Comparison of ENCODE assay signal across 19 cellular contexts in the genomic region with DNA sequence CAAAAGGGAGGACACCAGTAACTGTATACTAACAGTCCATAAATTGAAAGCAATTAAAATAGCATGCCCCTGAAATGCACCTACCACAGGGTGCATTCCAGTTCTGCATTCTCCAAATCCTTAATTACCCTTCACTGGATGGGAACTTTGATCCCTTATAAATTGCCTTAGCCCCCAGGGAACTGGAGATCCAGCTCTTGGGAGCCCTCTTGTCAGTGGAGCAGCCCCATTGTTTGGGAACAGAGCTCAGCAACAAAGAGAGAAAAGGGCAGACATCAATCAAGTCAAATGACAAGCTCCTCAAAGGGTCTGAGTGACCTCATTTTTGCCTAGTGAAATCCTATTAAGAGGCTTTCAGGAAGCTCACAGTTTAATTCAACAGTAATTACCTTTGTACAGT.
"Had no signal": no experiment of that assay in that cellular context is flagged by ENCODE, and none has a peak within 500 bp of the region (broad histone marks: within the 10 kb centered on the region; RNA-seq: fewer than 3 reads in every experiment).

No MANE protein-coding gene starts in this region.

- H3K36me3 ChIP-seq: gastrocnemius medialis, heart right ventricle, transverse colon had no signal

- H3K4me1 ChIP-seq: gastrocnemius medialis, heart right ventricle, transverse colon had no signal

- H3K27ac ChIP-seq: gastrocnemius medialis, heart right ventricle, transverse colon had no signal

- H3K9me3 ChIP-seq: gastrocnemius medialis, heart right ventricle, transverse colon had no signal

- FAIRE-seq: astrocyte, bronchial epithelial cell, small intestine had no signal

- H3K4me3 ChIP-seq: gastrocnemius medialis, heart right ventricle, lung, transverse colon had no signal

- DNase-seq: activated CD4-positive, alpha-beta memory T cell treated with anti-CD3 and anti-CD28 coated beads, Interleukin-2, amount 10 ng/mL, durations not matched to agents 7 days and 5 days; activated naive CD4-positive, alpha-beta T cell treated with anti-CD3 and anti-CD28 coated beads, Interleukin-2, amount 10 ng/mL, durations not matched to agents 7 days and 5 days; activated T-cell treated with anti-CD3 and anti-CD28 coated beads, Interleukin-2, amount 50 U/mL, for 24 hours; dermis blood vessel endothelial cell; erythroblast; gastrocnemius medialis; heart right ventricle; left colon; naive B cell; nucleus accumbens; right cardiac atrium; small intestine; stimulated activated CD4-positive, alpha-beta T cell treated with anti-CD3 and anti-CD28 coated beads, Interleukin-4, amount 100 ng/mL, for 24 hours; stimulated activated naive CD4-positive, alpha-beta T cell treated with Interleukin-2 at 50 U/mL for 16 hours; T1000; transverse colon had no signal

- H3K27me3 ChIP-seq: gastrocnemius medialis had no signal
